Comparison of ENCODE assay signal across 20 cellular contexts in the genomic region with DNA sequence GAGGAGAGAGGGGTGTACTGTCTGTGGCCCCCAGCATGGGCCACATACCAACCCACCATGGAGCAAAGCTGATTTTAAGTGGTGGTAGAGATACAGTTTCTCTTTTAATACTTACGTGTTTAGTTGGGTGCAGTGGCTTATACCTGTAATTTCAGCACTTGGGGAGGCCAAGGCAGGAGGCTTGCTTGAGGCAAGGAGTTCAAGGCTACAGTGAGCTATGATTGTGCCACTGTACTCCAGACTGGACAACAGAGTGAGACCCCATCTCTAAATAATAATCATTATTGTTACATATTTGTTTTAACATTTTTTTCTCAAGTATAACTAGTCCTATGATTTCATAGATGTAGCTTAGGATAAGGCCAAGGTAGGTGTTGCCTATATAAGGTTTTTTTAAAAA. TPM values are rescaled to one million over a fixed set of nuclear protein-coding genes. Genes with fewer than 3 reads are reported as not detected.
DNase-seq lines count a peak whose midpoint lies in the region; ATAC-seq, FAIRE-seq and TF ChIP-seq lines count a peak whose summit lies in the region.
"Had no signal": no experiment of that assay in that cellular context is flagged by ENCODE, and none has a peak within 500 bp of the region (broad histone marks: within the 10 kb centered on the region; RNA-seq: fewer than 3 reads in every experiment).

No MANE protein-coding gene starts in this region.

- no peak for FAIRE-seq in HepG2 (lab: Jason Lieb, UNC)
- FAIRE-seq in astrocyte (lab: Jason Lieb, UNC), result no peak
- FAIRE-seq in frontal cortex (lab: Jason Lieb, UNC), result no peak
- FAIRE-seq: GM18507 had no signal

- H3K27ac Mint-ChIP-seq in astrocyte (ENCODE audit: unreplicated experiment), result no peak overlapping the region
- H3K27ac Mint-ChIP-seq in stimulated activated memory B cell treated with anti-CD40 and anti-IgM and Interleukin-4, amounts not matched to agents 10 μg/mL and 1 μg/mL and 100 μg/mL, for 72 hours, result peak overlapping the region; percentile 89
- H3K27ac Mint-ChIP-seq: GM23338 had no signal

- peaks cover 9% of the 10 kb centered on the region for H3K36me3 Mint-ChIP-seq in astrocyte (ENCODE audit: low read depth, unreplicated experiment)
- H3K36me3 Mint-ChIP-seq in stimulated activated memory B cell treated with anti-CD40 and anti-IgM and Interleukin-4, amounts not matched to agents 10 μg/mL and 1 μg/mL and 100 μg/mL, for 72 hours, result peaks cover 60% of the 10 kb centered on the region

- TF ChIP-seq POLR2A in HepG2 (IDR thresholded peaks at IDR 0.05; ENCODE audit: insufficient read depth in 1 of 2, low read depth in 2 of 2, low read length in 2 of 2) (no peak), right lobe of liver (IDR thresholded peaks at IDR 0.05) (no peak)

- H3K36me3 ChIP-seq in HepG2 (replicated peaks in 1 of 2; ENCODE audit: control insufficient read depth in 1 of 2, insufficient read depth in 2 of 2, low read length in 2 of 2) (peaks cover 21 to 42% of the 10 kb centered on the region in 2 experiments; a peak in 4 of 5 replicates), right lobe of liver (peaks cover 0 to 47% (median 8%) of the 10 kb centered on the region in 4 donors), astrocyte (ENCODE audit: insufficient read depth, low read length) (peaks cover 9% of the 10 kb centered on the region)

- H3K9me3 ChIP-seq in HepG2 (ENCODE audit: low read length) (no peaks in the 10 kb centered on the region), right lobe of liver (no peaks in the 10 kb centered on the region), astrocyte (ENCODE audit: insufficient read depth, low read depth, low read length) (no peaks in the 10 kb centered on the region)
- H3K9me3 ChIP-seq: SJCRH30 had no signal

- no peaks in the 10 kb centered on the region for H3K27me3 Mint-ChIP-seq in astrocyte (ENCODE audit: low read depth, unreplicated experiment)
- H3K27me3 Mint-ChIP-seq in stimulated activated memory B cell treated with anti-CD40 and anti-IgM and Interleukin-4, amounts not matched to agents 10 μg/mL and 1 μg/mL and 100 μg/mL, for 72 hours, result no peaks in the 10 kb centered on the region
- H3K27me3 Mint-ChIP-seq: CD4-positive, alpha-beta memory T cell had no signal

- H3K9ac ChIP-seq in HepG2 (ENCODE audit: insufficient read depth, low read depth, low read length), result no peak overlapping the region
- no peak overlapping the region for H3K9ac ChIP-seq in astrocyte (ENCODE audit: low read length)
- H3K9ac ChIP-seq: KMS-11 had no signal

- H3K4me1 ChIP-seq in HepG2 (ENCODE audit: insufficient read depth, low read length) (no peaks in the 10 kb centered on the region), right lobe of liver (no peaks in the 10 kb centered on the region), astrocyte (ENCODE audit: insufficient read depth, low read length) (peaks cover 3% of the 10 kb centered on the region)
- H3K4me1 ChIP-seq: SJCRH30 had no signal

- no peak overlapping the region for H3K27ac ChIP-seq in HepG2 (ENCODE audit: extremely low read length, insufficient read depth, low read length)
- H3K27ac ChIP-seq in right lobe of liver, result no peak overlapping the region
- no peak overlapping the region for H3K27ac ChIP-seq in astrocyte (ENCODE audit: low read depth, low read length)
- H3K27ac ChIP-seq: KMS-11, SJCRH30 had no signal

- H4K20me1 ChIP-seq in HepG2 (ENCODE audit: insufficient read depth, low read length) (no peaks in the 10 kb centered on the region), astrocyte (ENCODE audit: insufficient read depth, low read length) (no peaks in the 10 kb centered on the region)

- BruUV-seq in HepG2 (replicated peaks; lab: Mats Ljungman, UMichigan), result no TSS peak

- H3K4me2 ChIP-seq in HepG2 (ENCODE audit: low read depth, low read length) (no peak overlapping the region), astrocyte (ENCODE audit: low read length) (no peak overlapping the region)
- H3K4me2 ChIP-seq: GM23338, KMS-11 had no signal

- H3K79me2 ChIP-seq in HepG2 (ENCODE audit: insufficient read depth, low read length), result no peaks in the 10 kb centered on the region
- peaks cover 6% of the 10 kb centered on the region for H3K79me2 ChIP-seq in astrocyte (ENCODE audit: insufficient read depth, low read length)

- TF ChIP-seq EP300 in HepG2 (IDR thresholded peaks at IDR 0.05; ENCODE audit: low read depth in 2 of 2, low read length in 2 of 2), result no peak
- TF ChIP-seq EP300 in HepG2 (CRISPR knock-in tag; IDR thresholded peaks at IDR 0.05; ENCODE audit: borderline replicate concordance), result no peak

- H2AFZ ChIP-seq in HepG2 (ENCODE audit: low read length) (no peak overlapping the region), astrocyte (ENCODE audit: low read depth, low read length) (no peak overlapping the region)
- H2AFZ ChIP-seq: GM23338 had no signal

- H3K9me3 Mint-ChIP-seq in astrocyte (ENCODE audit: unreplicated experiment), result no peaks in the 10 kb centered on the region
- H3K9me3 Mint-ChIP-seq in stimulated activated memory B cell treated with anti-CD40 and anti-IgM and Interleukin-4, amounts not matched to agents 10 μg/mL and 1 μg/mL and 100 μg/mL, for 72 hours, result no peaks in the 10 kb centered on the region
- H3K9me3 Mint-ChIP-seq: CD4-positive, alpha-beta memory T cell; GM23338 had no signal

- ATAC-seq in HepG2, result no peak
- ATAC-seq in right lobe of liver, result no peak
- no peak for ATAC-seq in stimulated activated memory B cell treated with anti-CD40 and anti-IgM and Interleukin-4, amounts not matched to agents 10 μg/mL and 1 μg/mL and 100 μg/mL, for 72 hours
- no peak for ATAC-seq in GM19035 (IDR thresholded peaks at IDR 0.05; ENCODE audit: unreplicated experiment)
- ATAC-seq: GM23338, Panc1 had no signal

- peaks cover 2% of the 10 kb centered on the region for H3K4me1 Mint-ChIP-seq in astrocyte (ENCODE audit: low read depth, unreplicated experiment)
- H3K4me1 Mint-ChIP-seq in stimulated activated memory B cell treated with anti-CD40 and anti-IgM and Interleukin-4, amounts not matched to agents 10 μg/mL and 1 μg/mL and 100 μg/mL, for 72 hours, result peaks cover 48% of the 10 kb centered on the region
- H3K4me1 Mint-ChIP-seq: GM23338 had no signal

- 60% methylated on average over 1 of the region's 1 CpG for whole genome bisulfite sequencing in HepG2 (ENCODE audit: low lambda C conversion rate)
- WGBS in right lobe of liver (ENCODE audit: insufficient coverage, low coverage, low lambda C conversion rate, missing lambda C conversion rate), result 86% methylated on average over 1 of the region's 1 CpG

- no peak for TF ChIP-seq RAD21 in HepG2 (CRISPR knock-in tag; IDR thresholded peaks at IDR 0.05)

- peak overlapping the region; percentile 11 for H3K4me3 Mint-ChIP-seq in astrocyte (ENCODE audit: unreplicated experiment)
- H3K4me3 Mint-ChIP-seq in stimulated activated memory B cell treated with anti-CD40 and anti-IgM and Interleukin-4, amounts not matched to agents 10 μg/mL and 1 μg/mL and 100 μg/mL, for 72 hours, result no peak overlapping the region
- H3K4me3 Mint-ChIP-seq: CD4-positive, alpha-beta memory T cell; GM23338 had no signal

- intact Hi-C loops in HepG2 (cut with micrococcal nuclease; ENCODE audit: unreplicated experiment), result no loop called here
- intact Hi-C loops in right lobe of liver (cut with DNase I), result no loop called here

- H3K4me3 ChIP-seq in HepG2 (replicated peaks in 1 of 3; ENCODE audit: insufficient read depth in 1 of 3, low read depth in 2 of 3, low read length in 3 of 3) (no peak overlapping the region), right lobe of liver (no peak overlapping the region), astrocyte (ENCODE audit: insufficient read depth, low read depth, low read length) (no peak overlapping the region)
- H3K4me3 ChIP-seq: GM23338, SJCRH30 had no signal

- POLR2A ChIA-PET in HepG2 (lab: Yijun Ruan, JAX), result interaction anchor here (0.6 to 1.1 kb wide), 2 partner anchors 9 to 83 kb away, joined by 3 to 7 read pairs; partner anchors contain the start of gene GGA1

- no peak for DNase-seq in HepG2 (ENCODE audit: low spot score)
- DNase-seq in right lobe of liver, result no peak
- no peak for DNase-seq in astrocyte (ENCODE audit: low read depth)
- no peak for DNase-seq in frontal cortex (ENCODE audit: low spot score in 2 of 2)
- DNase-seq: DMS53, HCEC 1CT, NCI-H1417 treated with DMSO at 0.1 percent for 48 hours, NCI-H187 treated with DMSO at 0.1 percent for 48 hours, NCI-H2227 treated with DMSO at 0.1 percent for 48 hours, NCI-H524, SJCRH30 had no signal

- in situ Hi-C loops in HepG2 (cut with HindIII; ENCODE audit: extremely low pct_ligation_motif_present, low pct_unique_long_range_greater_than_20kb), result no loop called here

- no peak for TF ChIP-seq CTCF in HepG2 (CRISPR knock-in tag; IDR thresholded peaks at IDR 0.05)
- TF ChIP-seq CTCF in right lobe of liver (IDR thresholded peaks at IDR 0.05), result no peak
- TF ChIP-seq CTCF in astrocyte (IDR thresholded peaks at IDR 0.05; ENCODE audit: insufficient read depth, low read depth, low read length), result no peak

- CTCF ChIA-PET in HepG2 (lab: Yijun Ruan, JAX; ENCODE audit: low intra/inter-chr PET ratio, low total read pairs), result no interaction called here

- H3K27me3 ChIP-seq in HepG2 (ENCODE audit: control insufficient read depth in 1 of 2, insufficient read depth in 2 of 2, low read length in 2 of 2) (no peaks in the 10 kb centered on the region; a peak in 1 of 5 replicates), right lobe of liver (no peaks in the 10 kb centered on the region), astrocyte (ENCODE audit: insufficient read depth, low read length) (no peaks in the 10 kb centered on the region)
- H3K27me3 ChIP-seq: SJCRH30 had no signal

RNA-seq across cellular contexts. Expression of gene GGA1, which starts 8.8 kb away (rescaled TPM):
- total RNA-seq in HepG2 (2016; rRNA removed; fragmentation: Illumina TruSeq; extraction: Trizol) (16.0 and 29.1 TPM in 2 replicates), right lobe of liver (10 to 100 TPM; 18.4 to 27.3 (median 24.1) TPM), astrocyte (39.9 and 43.1 TPM in 2 replicates), frontal cortex (34.2 TPM)
- 16.1 and 18.1 TPM in 2 replicates for total RNA-seq in HepG2 (2016; cell fraction: cytosol; rRNA removed; fragmentation: Illumina TruSeq; extraction: Trizol; ENCODE audit: low read depth)
- total RNA-seq in HepG2 (2016; cell fraction: insoluble cytoplasmic fraction; rRNA removed; fragmentation: Illumina TruSeq; extraction: Trizol), result 13.7 and 32.9 TPM in 2 replicates
- 22.2 and 24.3 TPM in 2 replicates for total RNA-seq in HepG2 (2016; cell fraction: membrane; rRNA removed; fragmentation: Illumina TruSeq; extraction: Trizol)
- total RNA-seq in HepG2 (2016; cell fraction: nucleus; rRNA removed; fragmentation: Illumina TruSeq; extraction: Trizol), result 34.3 and 44.4 TPM in 2 replicates
- 87.2 and 103 TPM in 2 replicates for polyA plus RNA-seq in HepG2 (2011; rRNA removed)
- 22.6 and 34.6 TPM in 2 replicates for polyA plus RNA-seq in HepG2 (2011; cell fraction: cytosol; rRNA removed)
- polyA plus RNA-seq in HepG2 (2011; cell fraction: nucleus; rRNA removed), result 436 and 489 TPM in 2 replicates
- 51.1 and 57.0 TPM in 2 replicates for polyA plus RNA-seq in HepG2 (2012)
- polyA plus RNA-seq in HepG2 (2016; cell fraction: cytosol; fragmentation: Illumina TruSeq; extraction: Trizol; ENCODE audit: low read depth), result 4.7 and 5.0 TPM in 2 replicates
- polyA plus RNA-seq in HepG2 (2016; cell fraction: insoluble cytoplasmic fraction; fragmentation: Illumina TruSeq; extraction: Trizol; ENCODE audit: low read depth), result 13.0 and 17.9 TPM in 2 replicates
- polyA plus RNA-seq in HepG2 (2016; cell fraction: membrane; fragmentation: Illumina TruSeq; extraction: Trizol; ENCODE audit: low read depth), result 11.4 and 12.2 TPM in 2 replicates
- polyA plus RNA-seq in HepG2 (2016; cell fraction: nucleus; fragmentation: Illumina TruSeq; extraction: Trizol; ENCODE audit: insufficient read depth, low read depth), result 138 and 147 TPM in 2 replicates
- 31.3 and 75.9 TPM in 2 replicates for polyA minus RNA-seq in HepG2 (2011; rRNA and poly(A)+ RNA removed; ENCODE audit: low replicate concordance)
- polyA minus RNA-seq in HepG2 (2011; cell fraction: cytosol; rRNA and poly(A)+ RNA removed), result 15.5 and 19.6 TPM in 2 replicates
- 83.2 and 84.5 TPM in 2 replicates for polyA minus RNA-seq in HepG2 (2011; cell fraction: nucleus; rRNA and poly(A)+ RNA removed)

RNA-seq across cellular contexts. Expression of gene SH3BP1, which starts 22.0 kb away (rescaled TPM):
- total RNA-seq in HepG2 (2016; rRNA removed; fragmentation: Illumina TruSeq; extraction: Trizol), result 8.4 and 9.4 TPM in 2 replicates
- total RNA-seq in HepG2 (2016; cell fraction: cytosol; rRNA removed; fragmentation: Illumina TruSeq; extraction: Trizol; ENCODE audit: low read depth), result 5.6 and 6.0 TPM in 2 replicates
- 6.3 and 8.5 TPM in 2 replicates for total RNA-seq in HepG2 (2016; cell fraction: insoluble cytoplasmic fraction; rRNA removed; fragmentation: Illumina TruSeq; extraction: Trizol)
- total RNA-seq in HepG2 (2016; cell fraction: membrane; rRNA removed; fragmentation: Illumina TruSeq; extraction: Trizol), result 9.2 and 11.0 TPM in 2 replicates
- 6.6 and 9.5 TPM in 2 replicates for total RNA-seq in HepG2 (2016; cell fraction: nucleus; rRNA removed; fragmentation: Illumina TruSeq; extraction: Trizol)
- polyA plus RNA-seq in HepG2 (2011; rRNA removed), result 15.7 and 18.5 TPM in 2 replicates
- 7.3 and 12.2 TPM in 2 replicates for polyA plus RNA-seq in HepG2 (2011; cell fraction: cytosol; rRNA removed)
- 56.4 and 86.5 TPM in 2 replicates for polyA plus RNA-seq in HepG2 (2011; cell fraction: nucleus; rRNA removed)
- polyA plus RNA-seq in HepG2 (2012), result 23.6 and 27.1 TPM in 2 replicates
- polyA plus RNA-seq in HepG2 (2016; cell fraction: cytosol; fragmentation: Illumina TruSeq; extraction: Trizol; ENCODE audit: low read depth), result 7.5 and 7.7 TPM in 2 replicates
- polyA plus RNA-seq in HepG2 (2016; cell fraction: insoluble cytoplasmic fraction; fragmentation: Illumina TruSeq; extraction: Trizol; ENCODE audit: low read depth), result 11.5 and 13.3 TPM in 2 replicates
- polyA plus RNA-seq in HepG2 (2016; cell fraction: membrane; fragmentation: Illumina TruSeq; extraction: Trizol; ENCODE audit: low read depth), result 12.3 and 13.5 TPM in 2 replicates
- polyA plus RNA-seq in HepG2 (2016; cell fraction: nucleus; fragmentation: Illumina TruSeq; extraction: Trizol; ENCODE audit: insufficient read depth, low read depth), result 17.9 and 27.8 TPM in 2 replicates
- polyA minus RNA-seq in HepG2 (2011; rRNA and poly(A)+ RNA removed; ENCODE audit: low replicate concordance), result 1.6 and 9.8 TPM in 2 replicates
- 6.4 and 9.8 TPM in 2 replicates for polyA minus RNA-seq in HepG2 (2011; cell fraction: cytosol; rRNA and poly(A)+ RNA removed)
- polyA minus RNA-seq in HepG2 (2011; cell fraction: nucleus; rRNA and poly(A)+ RNA removed), result 7.9 and 15.4 TPM in 2 replicates
- total RNA-seq in right lobe of liver, result 1 to 10 TPM; 1.6 to 4.8 (median 2.8) TPM
- total RNA-seq in astrocyte, result 26.5 and 31.6 TPM in 2 replicates
- total RNA-seq in frontal cortex, result 0.82 TPM

RNA-seq across cellular contexts. Expression of gene LGALS2, which starts 37.5 kb away (rescaled TPM):
- 43.4 and 56.0 TPM in 2 replicates for total RNA-seq in HepG2 (2016; rRNA removed; fragmentation: Illumina TruSeq; extraction: Trizol)
- 30.8 and 33.0 TPM in 2 replicates for total RNA-seq in HepG2 (2016; cell fraction: cytosol; rRNA removed; fragmentation: Illumina TruSeq; extraction: Trizol; ENCODE audit: low read depth)
- total RNA-seq in HepG2 (2016; cell fraction: insoluble cytoplasmic fraction; rRNA removed; fragmentation: Illumina TruSeq; extraction: Trizol), result 39.7 and 64.4 TPM in 2 replicates
- 19.3 and 21.2 TPM in 2 replicates for total RNA-seq in HepG2 (2016; cell fraction: membrane; rRNA removed; fragmentation: Illumina TruSeq; extraction: Trizol)
- total RNA-seq in HepG2 (2016; cell fraction: nucleus; rRNA removed; fragmentation: Illumina TruSeq; extraction: Trizol), result 9.7 and 10.9 TPM in 2 replicates
- polyA plus RNA-seq in HepG2 (2011; rRNA removed), result 32.5 and 56.1 TPM in 2 replicates
- 32.1 and 47.7 TPM in 2 replicates for polyA plus RNA-seq in HepG2 (2011; cell fraction: cytosol; rRNA removed)
- 5.1 and 7.9 TPM in 2 replicates for polyA plus RNA-seq in HepG2 (2011; cell fraction: nucleus; rRNA removed)
- 54.6 and 60.7 TPM in 2 replicates for polyA plus RNA-seq in HepG2 (2012)
- 30.1 and 38.1 TPM in 2 replicates for polyA plus RNA-seq in HepG2 (2016; cell fraction: cytosol; fragmentation: Illumina TruSeq; extraction: Trizol; ENCODE audit: low read depth)
- 59.5 and 62.8 TPM in 2 replicates for polyA plus RNA-seq in HepG2 (2016; cell fraction: insoluble cytoplasmic fraction; fragmentation: Illumina TruSeq; extraction: Trizol; ENCODE audit: low read depth)
- 14.5 and 18.2 TPM in 2 replicates for polyA plus RNA-seq in HepG2 (2016; cell fraction: membrane; fragmentation: Illumina TruSeq; extraction: Trizol; ENCODE audit: low read depth)
- polyA plus RNA-seq in HepG2 (2016; cell fraction: nucleus; fragmentation: Illumina TruSeq; extraction: Trizol; ENCODE audit: insufficient read depth, low read depth), result 20.3 and 23.8 TPM in 2 replicates
- polyA minus RNA-seq in HepG2 (2011; rRNA and poly(A)+ RNA removed; ENCODE audit: low replicate concordance), result 3.2 TPM in 1 of 2 replicates, not detected in the other
- 2.0 TPM in 2 replicates for polyA minus RNA-seq in HepG2 (2011; cell fraction: cytosol; rRNA and poly(A)+ RNA removed)
- 1.9 TPM in 1 of 2 replicates, not detected in the other for polyA minus RNA-seq in HepG2 (2011; cell fraction: nucleus; rRNA and poly(A)+ RNA removed)
- under 1 TPM in 1 of 6 experiments, not detected in 5; 0.64 TPM for total RNA-seq in right lobe of liver
- total RNA-seq in astrocyte, result not detected in 2 replicates
- not detected for total RNA-seq in frontal cortex
- total RNA-seq: GM23338, M059J, SJCRH30 had no signal
- polyA plus RNA-seq: BJ; CD4-positive, alpha-beta memory T cell; GM23338 had no signal

RNA-seq across cellular contexts. Expression of gene PDXP, which starts 41.1 kb away (rescaled TPM):
- total RNA-seq in HepG2 (2016; rRNA removed; fragmentation: Illumina TruSeq; extraction: Trizol), result 46.1 and 58.2 TPM in 2 replicates
- total RNA-seq in HepG2 (2016; cell fraction: cytosol; rRNA removed; fragmentation: Illumina TruSeq; extraction: Trizol; ENCODE audit: low read depth), result 62.9 and 64.6 TPM in 2 replicates
- 45.3 and 56.4 TPM in 2 replicates for total RNA-seq in HepG2 (2016; cell fraction: insoluble cytoplasmic fraction; rRNA removed; fragmentation: Illumina TruSeq; extraction: Trizol)
- total RNA-seq in HepG2 (2016; cell fraction: membrane; rRNA removed; fragmentation: Illumina TruSeq; extraction: Trizol), result 118 and 121 TPM in 2 replicates
- 25.4 and 29.3 TPM in 2 replicates for total RNA-seq in HepG2 (2016; cell fraction: nucleus; rRNA removed; fragmentation: Illumina TruSeq; extraction: Trizol)
- 70.6 and 85.3 TPM in 2 replicates for polyA plus RNA-seq in HepG2 (2011; rRNA removed)
- 84.8 and 95.4 TPM in 2 replicates for polyA plus RNA-seq in HepG2 (2011; cell fraction: cytosol; rRNA removed)
- polyA plus RNA-seq in HepG2 (2011; cell fraction: nucleus; rRNA removed), result 35.1 and 40.0 TPM in 2 replicates
- polyA plus RNA-seq in HepG2 (2012), result 56.1 and 70.1 TPM in 2 replicates
- polyA plus RNA-seq in HepG2 (2016; cell fraction: cytosol; fragmentation: Illumina TruSeq; extraction: Trizol; ENCODE audit: low read depth), result 91.9 and 92.3 TPM in 2 replicates
- 62.2 and 67.0 TPM in 2 replicates for polyA plus RNA-seq in HepG2 (2016; cell fraction: insoluble cytoplasmic fraction; fragmentation: Illumina TruSeq; extraction: Trizol; ENCODE audit: low read depth)
- polyA plus RNA-seq in HepG2 (2016; cell fraction: membrane; fragmentation: Illumina TruSeq; extraction: Trizol; ENCODE audit: low read depth), result 136 and 141 TPM in 2 replicates
- polyA plus RNA-seq in HepG2 (2016; cell fraction: nucleus; fragmentation: Illumina TruSeq; extraction: Trizol; ENCODE audit: insufficient read depth, low read depth), result 55.6 and 56.4 TPM in 2 replicates
- 51.1 and 129 TPM in 2 replicates for polyA minus RNA-seq in HepG2 (2011; rRNA and poly(A)+ RNA removed; ENCODE audit: low replicate concordance)
- 45.3 and 51.1 TPM in 2 replicates for polyA minus RNA-seq in HepG2 (2011; cell fraction: cytosol; rRNA and poly(A)+ RNA removed)
- polyA minus RNA-seq in HepG2 (2011; cell fraction: nucleus; rRNA and poly(A)+ RNA removed), result 11.2 and 19.6 TPM in 2 replicates
- total RNA-seq in right lobe of liver, result 10 to 100 TPM; 15.7 to 63.4 (median 34.4) TPM
- 18.9 and 22.4 TPM in 2 replicates for total RNA-seq in astrocyte
- total RNA-seq in frontal cortex, result 44.0 TPM

RNA-seq across cellular contexts. Expression of gene CDC42EP1, which starts 57.2 kb away (rescaled TPM):
- 25.4 and 29.5 TPM in 2 replicates for total RNA-seq in HepG2 (2016; rRNA removed; fragmentation: Illumina TruSeq; extraction: Trizol)
- 19.5 and 29.1 TPM in 2 replicates for total RNA-seq in HepG2 (2016; cell fraction: cytosol; rRNA removed; fragmentation: Illumina TruSeq; extraction: Trizol; ENCODE audit: low read depth)
- 20.9 and 29.7 TPM in 2 replicates for total RNA-seq in HepG2 (2016; cell fraction: insoluble cytoplasmic fraction; rRNA removed; fragmentation: Illumina TruSeq; extraction: Trizol)
- 44.9 and 63.7 TPM in 2 replicates for total RNA-seq in HepG2 (2016; cell fraction: membrane; rRNA removed; fragmentation: Illumina TruSeq; extraction: Trizol)
- total RNA-seq in HepG2 (2016; cell fraction: nucleus; rRNA removed; fragmentation: Illumina TruSeq; extraction: Trizol), result 15.7 and 18.6 TPM in 2 replicates
- 17.1 and 26.7 TPM in 2 replicates for polyA plus RNA-seq in HepG2 (2011; rRNA removed)
- 13.8 and 17.6 TPM in 2 replicates for polyA plus RNA-seq in HepG2 (2011; cell fraction: cytosol; rRNA removed)
- polyA plus RNA-seq in HepG2 (2011; cell fraction: nucleus; rRNA removed), result 37.8 and 38.3 TPM in 2 replicates
- 45.1 and 72.3 TPM in 2 replicates for polyA plus RNA-seq in HepG2 (2012)
- polyA plus RNA-seq in HepG2 (2016; cell fraction: cytosol; fragmentation: Illumina TruSeq; extraction: Trizol; ENCODE audit: low read depth), result 49.0 and 73.1 TPM in 2 replicates
- 53.9 and 76.0 TPM in 2 replicates for polyA plus RNA-seq in HepG2 (2016; cell fraction: insoluble cytoplasmic fraction; fragmentation: Illumina TruSeq; extraction: Trizol; ENCODE audit: low read depth)
- 99.7 and 119 TPM in 2 replicates for polyA plus RNA-seq in HepG2 (2016; cell fraction: membrane; fragmentation: Illumina TruSeq; extraction: Trizol; ENCODE audit: low read depth)
- polyA plus RNA-seq in HepG2 (2016; cell fraction: nucleus; fragmentation: Illumina TruSeq; extraction: Trizol; ENCODE audit: insufficient read depth, low read depth), result 54.3 and 56.0 TPM in 2 replicates
- polyA minus RNA-seq in HepG2 (2011; rRNA and poly(A)+ RNA removed; ENCODE audit: low replicate concordance), result 12.0 and 24.2 TPM in 2 replicates
- 20.7 and 21.6 TPM in 2 replicates for polyA minus RNA-seq in HepG2 (2011; cell fraction: cytosol; rRNA and poly(A)+ RNA removed)
- 12.2 and 15.4 TPM in 2 replicates for polyA minus RNA-seq in HepG2 (2011; cell fraction: nucleus; rRNA and poly(A)+ RNA removed)
- 100 to 1,000 TPM in 1 of 6 experiments, 10 to 100 TPM in 5; 29.2 to 117 (median 68.0) TPM for total RNA-seq in right lobe of liver
- total RNA-seq in astrocyte, result 106 and 109 TPM in 2 replicates
- total RNA-seq in frontal cortex, result 1.6 TPM
- total RNA-seq: CD4-positive, alpha-beta memory T cell had no signal
- polyA plus RNA-seq: CD4-positive, alpha-beta memory T cell had no signal

Comparison
In these comparisons a context has a peak if more than half of its experiments do, and no peak if none do; other contexts are left out.
1. RNA of gene LGALS2, which starts 37.5 kb away (total RNA-seq): 9.7 to 64.4 TPM in HepG2; 0.64 TPM in right lobe of liver, not detected in astrocyte and not detected in frontal cortex (single experiment); every median in the first group is over 4 times any median in the second.